In the genomic region with DNA sequence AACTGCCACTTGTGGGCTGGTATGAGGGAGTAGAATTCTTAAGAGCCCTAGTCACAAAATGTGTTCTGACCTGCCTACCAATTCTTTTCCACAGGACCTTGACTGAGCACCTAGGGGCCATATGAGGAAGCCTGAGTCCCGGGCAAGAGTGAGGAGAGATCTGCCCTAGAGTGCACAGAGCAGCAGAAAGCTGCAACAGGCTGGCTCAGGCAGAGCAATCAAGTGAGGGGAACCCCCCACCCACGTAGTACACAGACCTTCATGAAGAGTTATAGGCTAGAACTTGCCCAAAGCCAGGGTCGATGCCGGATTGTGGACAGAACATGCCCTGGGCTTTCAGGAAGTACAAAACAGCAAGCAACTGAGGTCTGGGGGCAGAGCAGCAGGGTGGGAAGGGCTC, we compare ENCODE assay signal across 16 cellular contexts.
DNase-seq lines count a peak whose midpoint lies in the region; ATAC-seq, FAIRE-seq and TF ChIP-seq lines count a peak whose summit lies in the region.
"Had no signal": no experiment of that assay in that cellular context is flagged by ENCODE, and none has a peak within 500 bp of the region (broad histone marks: within the 10 kb centered on the region; RNA-seq: fewer than 3 reads in every experiment).

No MANE protein-coding gene starts in this region.

- DNase-seq in bronchial epithelial cell (ENCODE audit: low read depth) (peak; percentile 97), mesenchymal stem cell (no peak), A172 (ENCODE audit: low spot score) (no peak), posterior vena cava (ENCODE audit: low spot score) (no peak)
- DNase-seq: BE2C, HCEC 1CT, NCI-H187 treated with DMSO at 0.1 percent for 48 hours, NCI-H2171, NCI-H82, Peyer's patch, SHP77 treated with DMSO at 0.1 percent for 48 hours had no signal

- no peak overlapping the region for H4K91ac ChIP-seq in mesenchymal stem cell (ENCODE audit: low read length)

- WGBS in mesenchymal stem cell = 77% methylated on average over 4 of the region's 4 CpGs

- no peak overlapping the region for H3K18ac ChIP-seq in mesenchymal stem cell (ENCODE audit: low read depth in 1 of 2, low read length in 2 of 2)

- H3K14ac ChIP-seq in mesenchymal stem cell (ENCODE audit: low read length in 2 of 2) = no peak overlapping the region

- H3K4me1 ChIP-seq in mesenchymal stem cell (ENCODE audit: control insufficient read depth, insufficient read depth, low read depth, low read length) = no peaks in the 10 kb centered on the region
- H3K4me1 ChIP-seq: Peyer's patch had no signal

- no peak overlapping the region for H3K9ac ChIP-seq in mesenchymal stem cell (ENCODE audit: low read length)

- H3K79me1 ChIP-seq in mesenchymal stem cell (replicated peaks; ENCODE audit: low read length, poor library complexity, severe bottlenecking) = no peaks in the 10 kb centered on the region

- H2BK15ac ChIP-seq in mesenchymal stem cell (ENCODE audit: low read depth, poor library complexity, severe bottlenecking) = no peak overlapping the region

- H3K4me3 ChIP-seq in bronchial epithelial cell (ENCODE audit: low read depth, low read length) = no peak overlapping the region
- H3K4me3 ChIP-seq in mesenchymal stem cell (ENCODE audit: insufficient read depth in 1 of 2, low read depth in 1 of 2, low read length in 2 of 2) = no peak overlapping the region
- H3K4me3 ChIP-seq: Peyer's patch had no signal

- peaks cover under 1% of the 10 kb centered on the region for H3K9me3 ChIP-seq in mesenchymal stem cell (ENCODE audit: control insufficient read depth, low read length)
- H3K9me3 ChIP-seq: BE2C, Peyer's patch had no signal

- H2BK12ac ChIP-seq in mesenchymal stem cell (ENCODE audit: low read length in 2 of 2) = no peak overlapping the region

- no peak overlapping the region for H2BK5ac ChIP-seq in mesenchymal stem cell (ENCODE audit: low read depth, low read length, poor library complexity, severe bottlenecking)

- H2AK5ac ChIP-seq in mesenchymal stem cell (ENCODE audit: low read length, severe bottlenecking) = no peak overlapping the region

- H3K27me3 ChIP-seq in bronchial epithelial cell (ENCODE audit: control insufficient read depth, insufficient read depth, low read length) = no peaks in the 10 kb centered on the region
- H3K27me3 ChIP-seq in layer of hippocampus (ENCODE audit: control insufficient read depth, insufficient read depth, low read length) = no peaks in the 10 kb centered on the region
- no peaks in the 10 kb centered on the region for H3K27me3 ChIP-seq in mesenchymal stem cell (ENCODE audit: control insufficient read depth in 1 of 2, insufficient read depth in 1 of 2, low read length in 2 of 2)
- H3K27me3 ChIP-seq: BE2C, Peyer's patch had no signal

- peak; percentile 11 for TF ChIP-seq CTCF in bronchial epithelial cell (IDR thresholded peaks at IDR 0.05; ENCODE audit: insufficient read depth, low read length, severe bottlenecking)

- intact Hi-C loops in posterior vena cava (cut with DNase I) = no loop called here

- H3K36me3 ChIP-seq in bronchial epithelial cell (ENCODE audit: control insufficient read depth, insufficient read depth, low read length) (no peaks in the 10 kb centered on the region), mesenchymal stem cell (ENCODE audit: control insufficient read depth in 1 of 2, insufficient read depth in 2 of 2, low read depth in 1 of 2, low read length in 2 of 2) (no peaks in the 10 kb centered on the region)
- H3K36me3 ChIP-seq: BE2C, Peyer's patch had no signal

- no peak overlapping the region for H2BK120ac ChIP-seq in mesenchymal stem cell (ENCODE audit: low read depth, low read length)

- no peak overlapping the region for H3K4me2 ChIP-seq in mesenchymal stem cell (ENCODE audit: low read length, poor library complexity, severe bottlenecking)

- no peak overlapping the region for H4K8ac ChIP-seq in mesenchymal stem cell (ENCODE audit: low read length)

- peak overlapping the region; percentile 6 for H3K27ac ChIP-seq in layer of hippocampus (ENCODE audit: low read depth, low read length)
- no peak overlapping the region for H3K27ac ChIP-seq in mesenchymal stem cell (ENCODE audit: low read length, poor library complexity, severe bottlenecking)
- H3K27ac ChIP-seq: Peyer's patch had no signal

- no peak for FAIRE-seq in bronchial epithelial cell (lab: Jason Lieb, UNC)

- no peak overlapping the region for H3K23ac ChIP-seq in mesenchymal stem cell (ENCODE audit: low read length in 2 of 2)

- ATAC-seq in GM21360 (IDR thresholded peaks at IDR 0.05; ENCODE audit: unreplicated experiment) (peak; percentile 56), HG02870 (IDR thresholded peaks at IDR 0.05; ENCODE audit: unreplicated experiment) (peak; percentile 33), HG02840 (IDR thresholded peaks at IDR 0.05; ENCODE audit: low FRiP score, unreplicated experiment) (no peak)
- ATAC-seq: CD8-positive, alpha-beta T cell had no signal

- H3K4ac ChIP-seq in mesenchymal stem cell (ENCODE audit: low read depth in 1 of 2, low read length in 2 of 2) = no peak overlapping the region

- no peak overlapping the region for H2AFZ ChIP-seq in mesenchymal stem cell (ENCODE audit: low read depth, low read length)
